In the genomic region with DNA sequence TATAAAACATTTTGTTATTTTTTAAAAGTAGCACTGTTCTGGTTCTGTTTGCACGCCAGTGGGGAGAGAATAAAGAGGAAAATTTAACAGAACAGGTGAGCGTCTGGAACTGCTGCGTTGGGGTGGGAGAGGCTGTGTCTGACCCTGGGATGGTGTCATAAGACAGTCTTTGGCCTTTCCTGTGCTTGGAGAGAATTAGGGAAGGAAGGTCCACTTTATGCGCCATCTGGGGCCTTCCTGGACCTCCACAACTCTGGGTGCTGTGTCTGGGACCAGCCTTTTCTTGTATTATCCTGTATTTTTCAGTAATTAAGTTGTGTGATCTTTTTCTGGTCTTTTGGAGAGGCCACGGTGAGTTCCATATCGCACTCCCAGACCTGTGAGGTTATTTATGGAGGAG, we compare ENCODE assay signal across 10 cellular contexts. TPM values are rescaled to one million over a fixed set of nuclear protein-coding genes. Genes with fewer than 3 reads are reported as not detected.
A peak's percentile ranks its signal among the peaks of the same experiment; 100 is the strongest.
DNase-seq lines count a peak whose midpoint lies in the region; ATAC-seq and TF ChIP-seq lines count a peak whose summit lies in the region.
"Had no signal": no experiment of that assay in that cellular context is flagged by ENCODE, and none has a peak within 500 bp of the region (broad histone marks: within the 10 kb centered on the region; RNA-seq: fewer than 3 reads in every experiment).

No MANE protein-coding gene starts in this region.

- H3K27ac ChIP-seq in SK-N-SH (ENCODE audit: low read depth in 2 of 2, low read length in 1 of 2) (no peak overlapping the region), SJSA1 (0 out of 2 replicates have a peak overlapping the region, but pooled peaks have one; percentile 5), skin epidermis (peak overlapping the region in 9 of 21 experiments; percentile 1 to 86 (median 47))

- no peaks in the 10 kb centered on the region for H3K79me2 ChIP-seq in SK-N-SH (ENCODE audit: insufficient read depth)

- no peaks in the 10 kb centered on the region for H3K27me3 ChIP-seq in SK-N-SH (ENCODE audit: insufficient read depth)
- no peaks in the 10 kb centered on the region for H3K27me3 ChIP-seq in SJSA1 (replicated peaks)

- no peaks in the 10 kb centered on the region for H3K9me3 ChIP-seq in SK-N-SH
- no peaks in the 10 kb centered on the region for H3K9me3 ChIP-seq in SJSA1 (replicated peaks)

- no peak for ATAC-seq in SK-N-SH treated with all-trans-retinoic acid at 6 μM for 48 hours

- no peaks in the 10 kb centered on the region for H3K9me2 ChIP-seq in SK-N-SH

- no peak overlapping the region for H3K9ac ChIP-seq in SK-N-SH

- no peak for TF ChIP-seq RAD21 in SK-N-SH (IDR thresholded peaks at IDR 0.05; ENCODE audit: low read length)

- H3K36me3 ChIP-seq in SK-N-SH (replicated peaks in 1 of 2; ENCODE audit: control insufficient read depth in 1 of 2, insufficient read depth in 2 of 2, low read length in 1 of 2) (peaks cover 0 to 4% of the 10 kb centered on the region in 2 experiments), SJSA1 (peaks cover 27% of the 10 kb centered on the region)

- H3K4me3 ChIP-seq in SK-N-SH (ENCODE audit: low read depth in 2 of 2, low read length in 1 of 2) (no peak overlapping the region), SJSA1 (no peak overlapping the region), foreskin fibroblast (ENCODE audit: low read depth in 1 of 2, low read length in 2 of 2) (peak overlapping the region; percentile 74 to 90), skin epidermis (peak overlapping the region in 5 of 7 experiments; percentile 9 to 75 (median 59))

- peaks cover 13% of the 10 kb centered on the region for H3F3A ChIP-seq in SK-N-SH (replicated peaks; ENCODE audit: insufficient read depth)

- H4K20me1 ChIP-seq in SK-N-SH (ENCODE audit: insufficient read depth): no peaks in the 10 kb centered on the region

- TF ChIP-seq CTCF in SK-N-SH (IDR thresholded peaks at IDR 0.05) (no peak), foreskin fibroblast (IDR thresholded peaks at IDR 0.05; ENCODE audit: low read depth, low read length) (no peak), GM10266 (IDR thresholded peaks at IDR 0.05; ENCODE audit: control insufficient read depth, insufficient read depth, low read depth, missing control alignments) (no peak)

- H2AFZ ChIP-seq in SK-N-SH (ENCODE audit: low read depth): no peak overlapping the region

- peak overlapping the region; percentile 13; the same call in 1 of the 2 replicates for H3K4me2 ChIP-seq in SK-N-SH

- POLR2A ChIA-PET in SK-N-SH (lab: Yijun Ruan, JAX): no interaction called here

- H3K4me1 ChIP-seq in SK-N-SH (ENCODE audit: control insufficient read depth in 1 of 2, insufficient read depth in 2 of 2, low read depth in 1 of 2, low read length in 1 of 2): peaks cover 12 to 53% of the 10 kb centered on the region in 2 experiments
- peaks cover 38% of the 10 kb centered on the region for H3K4me1 ChIP-seq in SJSA1 (replicated peaks)

- CTCF ChIA-PET in SK-N-SH (lab: Yijun Ruan, JAX): interaction anchor here (0.7 to 4.7 kb wide), 9 partner anchors 9 to 572 kb away, joined by 3 to 20 read pairs (median 5); no protein-coding TSS in a partner anchor

- 95% methylated on average over 6 of the region's 6 CpGs for WGBS in SK-N-SH (ENCODE audit: low lambda C conversion rate)

- no peak for DNase-seq in SK-N-SH
- DNase-seq in SJSA1 (ENCODE audit: low read depth in 1 of 2, low spot score in 2 of 2): no peak
- no peak for DNase-seq in foreskin fibroblast
- DNase-seq in GM19240 (ENCODE audit: insufficient read length, low spot score): no peak
- no peak for DNase-seq in GM10266 (ENCODE audit: extremely low spot score)
- no peak for DNase-seq in activated CD4-positive, alpha-beta T cell treated with anti-CD3 and anti-CD28 coated beads for 48 hours
- DNase-seq: GOT3, NCI-H2107 had no signal

- TF ChIP-seq EP300 in SK-N-SH (IDR thresholded peaks at IDR 0.05; ENCODE audit: borderline replicate concordance in 1 of 2, low read depth in 1 of 2, low read length in 1 of 2): no peak

TF ChIP-seq in SK-N-SH, 30 proteins besides CTCF, POLR2A, EP300 and RAD21 (continues in another document):
- TF ChIP-seq RXRA (IDR thresholded peaks at IDR 0.05; ENCODE audit: borderline replicate concordance, low read depth) (no peak), RFX5 (IDR thresholded peaks at IDR 0.05; ENCODE audit: low read length) (no peak), TEAD4 (IDR thresholded peaks at IDR 0.05; ENCODE audit: borderline replicate concordance, insufficient read depth) (no peak), SMC3 (IDR thresholded peaks at IDR 0.05; ENCODE audit: low read depth, low read length) (no peak), GABPA (IDR thresholded peaks at IDR 0.05; ENCODE audit: low read depth) (no peak), YY1 (IDR thresholded peaks at IDR 0.05; ENCODE audit: low read depth) (no peak)
- TF ChIP-seq, protein P1, sequence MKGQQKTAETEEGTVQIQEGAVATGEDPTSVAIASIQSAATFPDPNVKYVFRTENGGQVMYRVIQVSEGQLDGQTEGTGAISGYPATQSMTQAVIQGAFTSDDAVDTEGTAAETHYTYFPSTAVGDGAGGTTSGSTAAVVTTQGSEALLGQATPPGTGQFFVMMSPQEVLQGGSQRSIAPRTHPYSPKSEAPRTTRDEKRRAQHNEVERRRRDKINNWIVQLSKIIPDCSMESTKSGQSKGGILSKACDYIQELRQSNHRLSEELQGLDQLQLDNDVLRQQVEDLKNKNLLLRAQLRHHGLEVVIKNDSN (IDR thresholded peaks at IDR 0.05; ENCODE audit: borderline replicate concordance, low read depth): no peak
- TF ChIP-seq, protein P2, sequence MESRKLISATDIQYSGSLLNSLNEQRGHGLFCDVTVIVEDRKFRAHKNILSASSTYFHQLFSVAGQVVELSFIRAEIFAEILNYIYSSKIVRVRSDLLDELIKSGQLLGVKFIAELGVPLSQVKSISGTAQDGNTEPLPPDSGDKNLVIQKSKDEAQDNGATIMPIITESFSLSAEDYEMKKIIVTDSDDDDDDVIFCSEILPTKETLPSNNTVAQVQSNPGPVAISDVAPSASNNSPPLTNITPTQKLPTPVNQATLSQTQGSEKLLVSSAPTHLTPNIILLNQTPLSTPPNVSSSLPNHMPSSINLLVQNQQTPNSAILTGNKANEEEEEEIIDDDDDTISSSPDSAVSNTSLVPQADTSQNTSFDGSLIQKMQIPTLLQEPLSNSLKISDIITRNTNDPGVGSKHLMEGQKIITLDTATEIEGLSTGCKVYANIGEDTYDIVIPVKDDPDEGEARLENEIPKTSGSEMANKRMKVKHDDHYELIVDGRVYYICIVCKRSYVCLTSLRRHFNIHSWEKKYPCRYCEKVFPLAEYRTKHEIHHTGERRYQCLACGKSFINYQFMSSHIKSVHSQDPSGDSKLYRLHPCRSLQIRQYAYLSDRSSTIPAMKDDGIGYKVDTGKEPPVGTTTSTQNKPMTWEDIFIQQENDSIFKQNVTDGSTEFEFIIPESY (IDR thresholded peaks at IDR 0.05; ENCODE audit: borderline replicate concordance, low read depth): no peak

TF ChIP-seq in SK-N-SH treated with all-trans-retinoic acid at 6 μM for 48 hours, 23 proteins besides CTCF, POLR2A, EP300 and RAD21:
- TF ChIP-seq, protein P3, sequence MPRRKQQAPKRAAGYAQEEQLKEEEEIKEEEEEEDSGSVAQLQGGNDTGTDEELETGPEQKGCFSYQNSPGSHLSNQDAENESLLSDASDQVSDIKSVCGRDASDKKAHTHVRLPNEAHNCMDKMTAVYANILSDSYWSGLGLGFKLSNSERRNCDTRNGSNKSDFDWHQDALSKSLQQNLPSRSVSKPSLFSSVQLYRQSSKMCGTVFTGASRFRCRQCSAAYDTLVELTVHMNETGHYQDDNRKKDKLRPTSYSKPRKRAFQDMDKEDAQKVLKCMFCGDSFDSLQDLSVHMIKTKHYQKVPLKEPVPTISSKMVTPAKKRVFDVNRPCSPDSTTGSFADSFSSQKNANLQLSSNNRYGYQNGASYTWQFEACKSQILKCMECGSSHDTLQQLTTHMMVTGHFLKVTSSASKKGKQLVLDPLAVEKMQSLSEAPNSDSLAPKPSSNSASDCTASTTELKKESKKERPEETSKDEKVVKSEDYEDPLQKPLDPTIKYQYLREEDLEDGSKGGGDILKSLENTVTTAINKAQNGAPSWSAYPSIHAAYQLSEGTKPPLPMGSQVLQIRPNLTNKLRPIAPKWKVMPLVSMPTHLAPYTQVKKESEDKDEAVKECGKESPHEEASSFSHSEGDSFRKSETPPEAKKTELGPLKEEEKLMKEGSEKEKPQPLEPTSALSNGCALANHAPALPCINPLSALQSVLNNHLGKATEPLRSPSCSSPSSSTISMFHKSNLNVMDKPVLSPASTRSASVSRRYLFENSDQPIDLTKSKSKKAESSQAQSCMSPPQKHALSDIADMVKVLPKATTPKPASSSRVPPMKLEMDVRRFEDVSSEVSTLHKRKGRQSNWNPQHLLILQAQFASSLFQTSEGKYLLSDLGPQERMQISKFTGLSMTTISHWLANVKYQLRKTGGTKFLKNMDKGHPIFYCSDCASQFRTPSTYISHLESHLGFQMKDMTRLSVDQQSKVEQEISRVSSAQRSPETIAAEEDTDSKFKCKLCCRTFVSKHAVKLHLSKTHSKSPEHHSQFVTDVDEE (CRISPR knock-in tag; IDR thresholded peaks at IDR 0.05): no peak
- TF ChIP-seq TCF4 (CRISPR knock-in tag; IDR thresholded peaks at IDR 0.05; ENCODE audit: borderline replicate concordance) (no peak), OSR1 (CRISPR knock-in tag; IDR thresholded peaks at IDR 0.05) (no peak)

RNA-seq across cellular contexts. Expression of a gene that starts 3.3 kb away (rescaled TPM):
- 1.8 and 2.4 TPM in 2 replicates for polyA plus RNA-seq in SK-N-SH (2012; rRNA removed)
- 1.2 and 2.0 TPM in 2 replicates for polyA plus RNA-seq in SK-N-SH (2012; cell fraction: cytosol; rRNA removed)
- polyA plus RNA-seq in SK-N-SH (2012; cell fraction: nucleus; rRNA removed): 4.3 and 4.7 TPM in 2 replicates
- total RNA-seq in SJSA1 (2014; rRNA removed; shearing (Covaris generic)): 14.2 and 17.6 TPM in 2 replicates

RNA-seq across cellular contexts. Expression of a gene that starts 17.0 kb away (rescaled TPM):
- polyA plus RNA-seq in SK-N-SH (2012; rRNA removed): 35.1 and 43.7 TPM in 2 replicates
- polyA plus RNA-seq in SK-N-SH (2012; cell fraction: cytosol; rRNA removed): 26.8 and 28.2 TPM in 2 replicates
- polyA plus RNA-seq in SK-N-SH (2012; cell fraction: nucleus; rRNA removed): 58.5 and 98.0 TPM in 2 replicates
- total RNA-seq in SJSA1 (2014; rRNA removed; shearing (Covaris generic)): 20.6 and 36.3 TPM in 2 replicates

RNA-seq across cellular contexts. Expression of a gene that starts 55.7 kb away (rescaled TPM):
- polyA plus RNA-seq in SK-N-SH (2012; rRNA removed): 22.6 and 26.1 TPM in 2 replicates
- 10.9 and 14.7 TPM in 2 replicates for polyA plus RNA-seq in SK-N-SH (2012; cell fraction: cytosol; rRNA removed)
- polyA plus RNA-seq in SK-N-SH (2012; cell fraction: nucleus; rRNA removed): 98.9 and 101 TPM in 2 replicates
- 12.2 and 18.2 TPM in 2 replicates for total RNA-seq in SJSA1 (2014; rRNA removed; shearing (Covaris generic))

Comparison
In these comparisons a context has a peak if more than half of its experiments do, and no peak if none do; other contexts are left out.
1. H3K4me3 ChIP-seq: peak in foreskin fibroblast (2 of 2) and skin epidermis (5 of 7); none in SK-N-SH (0 of 2) and SJSA1 (single experiment).